ENCODE assay signal across 1 cellular context in the genomic region with DNA sequence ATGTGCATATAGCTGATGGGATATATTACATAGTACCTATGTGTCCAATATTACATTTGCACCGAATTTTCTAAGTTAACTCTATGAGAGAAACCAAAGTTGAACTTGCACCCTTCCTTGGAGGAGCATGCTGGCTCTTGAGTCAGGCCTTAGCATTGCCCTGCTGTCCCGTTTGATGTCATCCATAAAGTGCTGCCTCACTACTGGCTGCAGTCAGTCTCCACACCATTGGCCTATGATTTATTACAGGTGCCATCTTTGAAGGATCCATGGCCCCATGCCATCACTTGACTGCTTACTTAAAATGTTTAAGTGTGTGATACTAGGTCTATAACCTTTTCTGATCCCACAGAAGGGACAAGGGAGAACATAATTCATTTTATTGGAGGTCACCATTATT.
TF ChIP-seq lines count a peak whose summit lies in the region.

No MANE protein-coding gene starts in this region.

TF ChIP-seq in A549, 52 proteins besides CTCF, POLR2A, EP300 and RAD21 (continued from another document):
- no peak for TF ChIP-seq ESRRA (IDR thresholded peaks at IDR 0.05; ENCODE audit: borderline replicate concordance, low read length)
